Comparison of ENCODE assay signal across 2 cellular contexts in genomic region chr6:130043344-130043743, GRCh38.
TF ChIP-seq lines count a peak whose summit lies in the region.

No MANE protein-coding gene starts in this region.

TF ChIP-seq in A549, 52 proteins besides CTCF, POLR2A, EP300 and RAD21:
- TF ChIP-seq CEBPB (IDR thresholded peaks at IDR 0.05), result peak; percentile 34 to 54; a peak in 2 of 4 replicates
- TF ChIP-seq FOSL2 (IDR thresholded peaks at IDR 0.05), result no peak
- no peak for TF ChIP-seq FOSL2 (CRISPR knock-in tag; IDR thresholded peaks at IDR 0.05)
- no peak for TF ChIP-seq MAX (IDR thresholded peaks at IDR 0.05)

TF ChIP-seq in IMR-90, 13 proteins besides CTCF, POLR2A, EP300 and RAD21:
- no peak for TF ChIP-seq MXI1 (IDR thresholded peaks at IDR 0.05; ENCODE audit: borderline replicate concordance, low read depth, low read length)
- TF ChIP-seq CEBPB (IDR thresholded peaks at IDR 0.05; ENCODE audit: low read depth, low read length), result peak; percentile 85
- TF ChIP-seq NFE2L2 (IDR thresholded peaks at IDR 0.05; ENCODE audit: low read depth, low read length), result no peak
- no peak for TF ChIP-seq MAZ (IDR thresholded peaks at IDR 0.05; ENCODE audit: borderline replicate concordance, low read depth, low read length)
- no peak for TF ChIP-seq RFX5 (IDR thresholded peaks at IDR 0.05; ENCODE audit: low read depth, low read length)
- TF ChIP-seq FOS (IDR thresholded peaks at IDR 0.05; ENCODE audit: low read depth, low read length), result no peak
